25 cellular contexts compared by ENCODE assay signal in genomic region chr7:69981646-69982045, GRCh38.
"Had no signal": no experiment of that assay in that cellular context is flagged by ENCODE, and none has a peak within 500 bp of the region (broad histone marks: within the 10 kb centered on the region; RNA-seq: fewer than 3 reads in every experiment).

No MANE protein-coding gene starts in this region.

- H3K4me3 Mint-ChIP-seq: activated CD8-positive, alpha-beta T cell treated with anti-CD3 and anti-CD28 coated beads, Interleukin-2, amount 10 ng/mL, durations not matched to agents 7 days and 5 days; activated naive CD4-positive, alpha-beta T cell treated with anti-CD3 and anti-CD28 coated beads, Interleukin-2, amount 50 U/mL, for 24 hours; activated T-helper 1 cell treated with anti-CD3 and anti-CD28 coated beads, Interleukin-12 subunit alpha, Interleukin-12 subunit beta, Interleukin-2, Interleukin-4 antibody, amounts not matched to agents 30 ng/mL and 10 ng/mL and 1 ng/mL, durations not matched to agents 14 hours and 24 hours and 36 hours; dendritic cell treated with granulocyte-macrophage colony-stimulating factor and Interleukin-4, amounts not matched to agents 40 ng/mL and 50 ng/mL, for 4 days; immature natural killer cell had no signal

- H3K27me3 ChIP-seq: esophagus muscularis mucosa, hepatocyte, ovary, right atrium auricular region, upper lobe of left lung had no signal

- H3K27me3 Mint-ChIP-seq: activated naive CD4-positive, alpha-beta T cell treated with anti-CD3 and anti-CD28 coated beads, Interleukin-2, amount 50 U/mL, for 24 hours; brain; dendritic cell treated with granulocyte-macrophage colony-stimulating factor and Interleukin-4, amounts not matched to agents 40 ng/mL and 50 ng/mL, for 4 days had no signal

- H3K9me3 Mint-ChIP-seq: activated T-helper 1 cell treated with anti-CD3 and anti-CD28 coated beads, Interleukin-12 subunit alpha, Interleukin-12 subunit beta, Interleukin-2, Interleukin-4 antibody, amounts not matched to agents 30 ng/mL and 10 ng/mL and 1 ng/mL, durations not matched to agents 14 hours and 24 hours and 36 hours; dendritic cell treated with granulocyte-macrophage colony-stimulating factor and Interleukin-4, amounts not matched to agents 40 ng/mL and 50 ng/mL, for 4 days had no signal

- H3K4me1 ChIP-seq: psoas muscle, right atrium auricular region, upper lobe of left lung had no signal

- DNase-seq: activated CD4-positive, alpha-beta T cell treated with anti-CD3 and anti-CD28 coated beads for 1 hour; activated CD4-positive, alpha-beta T cell treated with anti-CD3 and anti-CD28 coated beads, Interleukin-2, amount 50 U/mL, for 1 hour; activated CD8-positive, alpha-beta T cell treated with anti-CD3 and anti-CD28 coated beads, Interleukin-2, amount 10 ng/mL, durations not matched to agents 7 days and 5 days; activated gamma-delta T cell; anterior cingulate cortex; effector CD8-positive, alpha-beta T cell; glutamatergic neuron; immature natural killer cell; kidney glomerular epithelial cell; ovary; psoas muscle; stimulated activated CD4-positive, alpha-beta T cell treated with anti-CD3 and anti-CD28 coated beads, Interleukin-4, amount 100 ng/mL, for 24 hours; stimulated activated naive CD4-positive, alpha-beta T cell treated with Interleukin-2 at 50 U/mL for 16 hours; T-helper 1 cell; T-helper 9 cell; upper lobe of left lung had no signal

- H3K36me3 Mint-ChIP-seq: activated naive CD4-positive, alpha-beta T cell treated with anti-CD3 and anti-CD28 coated beads, Interleukin-2, amount 50 U/mL, for 24 hours; immature natural killer cell had no signal

- H3K4me1 Mint-ChIP-seq: activated naive CD4-positive, alpha-beta T cell treated with anti-CD3 and anti-CD28 coated beads, Interleukin-2, amount 50 U/mL, for 24 hours had no signal

- FAIRE-seq: endothelial cell of umbilical vein had no signal

- H3K4me3 ChIP-seq: esophagus muscularis mucosa, hepatocyte, ovary, psoas muscle, right atrium auricular region, thoracic aorta, upper lobe of left lung had no signal

- H3K9me3 ChIP-seq: esophagus muscularis mucosa, ovary, upper lobe of left lung had no signal

- H2AFZ ChIP-seq: hepatocyte had no signal

- H3K36me3 ChIP-seq: esophagus muscularis mucosa, ovary, right atrium auricular region, thoracic aorta, upper lobe of left lung had no signal

- H3K27ac Mint-ChIP-seq: activated CD8-positive, alpha-beta T cell treated with anti-CD3 and anti-CD28 coated beads, Interleukin-2, amount 10 ng/mL, durations not matched to agents 7 days and 5 days; activated naive CD4-positive, alpha-beta T cell treated with anti-CD3 and anti-CD28 coated beads, Interleukin-2, amount 50 U/mL, for 24 hours; activated T-helper 1 cell treated with anti-CD3 and anti-CD28 coated beads, Interleukin-12 subunit alpha, Interleukin-12 subunit beta, Interleukin-2, Interleukin-4 antibody, amounts not matched to agents 30 ng/mL and 10 ng/mL and 1 ng/mL, durations not matched to agents 14 hours and 24 hours and 36 hours; dendritic cell treated with granulocyte-macrophage colony-stimulating factor and Interleukin-4, amounts not matched to agents 40 ng/mL and 50 ng/mL, for 4 days; immature natural killer cell had no signal

- H3K4me2 ChIP-seq: hepatocyte had no signal

- H3K27ac ChIP-seq: esophagus muscularis mucosa, hepatocyte, ovary, psoas muscle, right atrium auricular region, thoracic aorta, upper lobe of left lung had no signal
